13 cellular contexts compared by ENCODE assay signal in the genomic region with DNA sequence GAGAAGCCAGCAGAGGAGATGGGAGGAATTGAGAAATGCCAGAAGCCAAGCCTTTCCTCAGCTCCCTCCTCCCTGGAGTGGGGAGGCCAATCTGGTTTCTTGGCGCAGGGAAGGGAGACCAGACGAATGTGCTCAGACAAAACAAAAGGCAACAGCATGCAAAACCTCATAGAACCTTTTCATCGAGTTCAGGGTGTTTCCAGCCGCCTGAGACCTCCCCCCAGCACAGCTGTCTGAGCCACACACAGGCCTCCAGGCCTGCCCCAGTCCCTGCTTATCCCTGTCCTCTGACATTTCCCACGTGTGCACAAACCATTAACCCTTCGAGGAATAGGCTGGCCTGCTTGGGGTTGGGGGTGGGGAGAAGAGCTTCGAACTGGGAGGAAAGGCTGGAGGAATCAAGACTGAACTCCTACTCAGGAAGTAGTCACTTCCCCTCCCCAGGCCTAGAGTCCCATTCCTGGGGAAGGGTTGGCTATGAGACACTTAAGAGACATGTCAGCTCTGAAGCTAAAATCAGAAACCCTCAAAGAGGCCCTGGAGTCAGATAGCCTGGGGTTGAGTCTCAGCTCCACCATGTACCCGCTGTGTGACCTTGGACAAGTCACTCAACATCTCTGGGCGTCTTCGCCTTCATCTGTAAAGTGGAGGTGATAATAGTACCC. TPM values are rescaled to one million over a fixed set of nuclear protein-coding genes. Genes with fewer than 3 reads are reported as not detected.
DNase-seq lines count a peak whose midpoint lies in the region; ATAC-seq and TF ChIP-seq lines count a peak whose summit lies in the region.
"Had no signal": no experiment of that assay in that cellular context is flagged by ENCODE, and none has a peak within 500 bp of the region (broad histone marks: within the 10 kb centered on the region; RNA-seq: fewer than 3 reads in every experiment).

No MANE protein-coding gene starts in this region.

- H3K4me1 ChIP-seq in neuronal stem cell (ENCODE audit: control insufficient read depth in 2 of 2, insufficient read depth in 1 of 2, low read depth in 1 of 2, low read length in 2 of 2), result peaks cover 0 to 2% of the 10 kb centered on the region in 2 donors

- CTCF ChIA-PET in RWPE1 (lab: Yijun Ruan, JAX), result interaction anchor here (0.6 to 0.8 kb wide), 3 partner anchors 31 to 1244 kb away, joined by 3 read pairs; no protein-coding TSS in a partner anchor
- CTCF ChIA-PET in T-cell (lab: Charles Lee), result no interaction called here

- H3K4me3 Mint-ChIP-seq in T-cell, result no peak overlapping the region
- H3K4me3 Mint-ChIP-seq: CD4-positive, CD25-positive, alpha-beta regulatory T cell; memory B cell; stimulated activated naive B cell treated with anti-CD40 and anti-IgM and Interleukin-4, amounts not matched to agents 10 μg/mL and 1 μg/mL and 100 μg/mL, for 72 hours had no signal

- H3K27ac Mint-ChIP-seq in T-cell, result no peak overlapping the region
- H3K27ac Mint-ChIP-seq: CD4-positive, CD25-positive, alpha-beta regulatory T cell; memory B cell; stimulated activated naive B cell treated with anti-CD40 and anti-IgM and Interleukin-4, amounts not matched to agents 10 μg/mL and 1 μg/mL and 100 μg/mL, for 72 hours had no signal

- H3K14ac ChIP-seq in neuronal stem cell (ENCODE audit: low read length), result no peak overlapping the region

- no peaks in the 10 kb centered on the region for H3K9me3 ChIP-seq in neuronal stem cell (replicated peaks in 1 of 2; ENCODE audit: control insufficient read depth in 2 of 2, insufficient read depth in 1 of 2, low read depth in 1 of 2, low read length in 2 of 2)

- H2BK5ac ChIP-seq in neuronal stem cell (ENCODE audit: low read length), result no peak overlapping the region

- H2BK15ac ChIP-seq in neuronal stem cell (ENCODE audit: low read length), result no peak overlapping the region

- H2BK12ac ChIP-seq in neuronal stem cell (ENCODE audit: low read length), result no peak overlapping the region

- no peaks in the 10 kb centered on the region for H3K36me3 Mint-ChIP-seq in T-cell
- H3K36me3 Mint-ChIP-seq: CD4-positive, CD25-positive, alpha-beta regulatory T cell; memory B cell had no signal

- H4K8ac ChIP-seq in neuronal stem cell (ENCODE audit: low read depth, low read length), result no peak overlapping the region

- H3K4me3 ChIP-seq in neuronal stem cell (ENCODE audit: low read length in 2 of 2), result no peak overlapping the region

- peaks cover 0 to 2% (median 0%) of the 10 kb centered on the region in 3 donors for H3K4me1 Mint-ChIP-seq in T-cell
- H3K4me1 Mint-ChIP-seq: memory B cell had no signal

- H3K27ac ChIP-seq in RWPE1 (peak overlapping the region; percentile 92), neuronal stem cell (replicated peaks; ENCODE audit: low read length) (no peak overlapping the region)

- no peak overlapping the region for H2BK120ac ChIP-seq in neuronal stem cell (ENCODE audit: low read depth, low read length)

- no peak overlapping the region for H3K18ac ChIP-seq in neuronal stem cell (ENCODE audit: low read length)

- peaks cover 44 to 99% (median 94%) of the 10 kb centered on the region in 3 experiments for H3K27me3 ChIP-seq in neuronal stem cell (ENCODE audit: control insufficient read depth in 3 of 3, insufficient read depth in 3 of 3, low read depth in 1 of 3, low read length in 3 of 3)

- DNase-seq in AG08396 (ENCODE audit: low spot score) (peak; percentile 79), RWPE1 (ENCODE audit: low spot score) (no peak), fibroblast of peridontal ligament (ENCODE audit: extremely low read depth) (peak; percentile 86), neuronal stem cell (ENCODE audit: low spot score) (peak; percentile 8), GM20000 (ENCODE audit: low spot score) (no peak), SKM-1 treated with dmso at 0.1 percent for 144 hours (lab: John Stamatoyannopoulos, UW; ENCODE audit: unreplicated experiment) (no peak), T-cell (no peak), DMS53 (lab: John Stamatoyannopoulos, UW) (no peak)
- DNase-seq: activated naive CD4-positive, alpha-beta T cell; CD4-positive, CD25-positive, alpha-beta regulatory T cell; NCI-H1092; stimulated activated naive B cell treated with anti-CD40 and anti-IgM and Interleukin-4, amounts not matched to agents 10 μg/mL and 1 μg/mL and 100 μg/mL, for 72 hours had no signal

- H3K23ac ChIP-seq in neuronal stem cell (ENCODE audit: low read depth, low read length, poor library complexity), result no peak overlapping the region

- TF ChIP-seq CTCF in RWPE1 (conservative IDR thresholded peaks at IDR 0.05; ENCODE audit: low read depth) (no peak), GM20000 (IDR thresholded peaks at IDR 0.05; ENCODE audit: extremely low read depth, missing control alignments) (no peak)

- no peaks in the 10 kb centered on the region for H3K36me3 ChIP-seq in neuronal stem cell (replicated peaks in 1 of 2; ENCODE audit: control insufficient read depth in 2 of 2, insufficient read depth in 2 of 2, low read length in 2 of 2)

- no peak overlapping the region for H3K4me2 ChIP-seq in neuronal stem cell (ENCODE audit: insufficient read depth, low read length, poor library complexity, severe bottlenecking)

- H3K79me1 ChIP-seq in neuronal stem cell (ENCODE audit: low read depth, low read length), result no peaks in the 10 kb centered on the region

- H3K9ac ChIP-seq in neuronal stem cell (ENCODE audit: low read depth, low read length, poor library complexity), result peak overlapping the region; percentile 27

- H4K91ac ChIP-seq in neuronal stem cell (ENCODE audit: low read depth, low read length, poor library complexity), result no peak overlapping the region

- POLR2A ChIA-PET in RWPE1 (lab: Yijun Ruan, JAX; ENCODE audit: low non-redundant PET) (no interaction called here), T-cell (lab: Charles Lee) (interaction anchor here in 1 of 2 donors (0.8 kb wide), 1 partner anchor 709 kb away, joined by 3 read pairs; no protein-coding TSS in a partner anchor)

- WGBS in neuronal stem cell (ENCODE audit: extremely low coverage in 2 of 2, insufficient read length in 2 of 2, insufficient replicate concordance in 1 of 2), 2 donors, result no CpG with 5 or more reads among the region's 10 CpGs

- H2AFZ ChIP-seq in neuronal stem cell (ENCODE audit: low read length), result no peak overlapping the region

- no peak overlapping the region for H3K4ac ChIP-seq in neuronal stem cell (ENCODE audit: low read length)

- H2AK5ac ChIP-seq in neuronal stem cell (ENCODE audit: low read depth, low read length), result no peak overlapping the region

- H3K27me3 Mint-ChIP-seq in T-cell, result peaks cover 68 to 79% of the 10 kb centered on the region in 2 donors

- no peak for ATAC-seq in T-cell (replicated peaks in 1 of 4)
- ATAC-seq: stimulated activated naive B cell treated with anti-CD40 and anti-IgM and Interleukin-4, amounts not matched to agents 10 μg/mL and 1 μg/mL and 100 μg/mL, for 72 hours had no signal

- no peaks in the 10 kb centered on the region for H3K9me3 Mint-ChIP-seq in T-cell
- H3K9me3 Mint-ChIP-seq: memory B cell; stimulated activated naive B cell treated with anti-CD40 and anti-IgM and Interleukin-4, amounts not matched to agents 10 μg/mL and 1 μg/mL and 100 μg/mL, for 72 hours had no signal

RNA-seq across cellular contexts. Expression of a gene that starts 10.7 kb away (rescaled TPM):
- polyA plus RNA-seq in neuronal stem cell (2013, experiment 1 of 2), result not detected
- polyA plus RNA-seq in neuronal stem cell (2013, experiment 2 of 2), result not detected
- total RNA-seq in T-cell, result under 1 TPM in 3 of 5 donors, not detected in 2; 0.26 to 0.44 (median 0.41) TPM
- total RNA-seq: CD4-positive, CD25-positive, alpha-beta regulatory T cell had no signal
- polyA plus RNA-seq: CD4-positive, CD25-positive, alpha-beta regulatory T cell had no signal

Comparison
In these comparisons a context has a peak if more than half of its experiments do, and no peak if none do; other contexts are left out.
1. DNase-seq: peak in AG08396 (single experiment), fibroblast of peridontal ligament (single experiment) and neuronal stem cell (single experiment); none in RWPE1 (single experiment), GM20000 (single experiment), SKM-1 treated with dmso at 0.1 percent for 144 hours (single experiment), T-cell (0 of 34) and DMS53 (single experiment).